1 cellular context compared by ENCODE assay signal in the genomic region with DNA sequence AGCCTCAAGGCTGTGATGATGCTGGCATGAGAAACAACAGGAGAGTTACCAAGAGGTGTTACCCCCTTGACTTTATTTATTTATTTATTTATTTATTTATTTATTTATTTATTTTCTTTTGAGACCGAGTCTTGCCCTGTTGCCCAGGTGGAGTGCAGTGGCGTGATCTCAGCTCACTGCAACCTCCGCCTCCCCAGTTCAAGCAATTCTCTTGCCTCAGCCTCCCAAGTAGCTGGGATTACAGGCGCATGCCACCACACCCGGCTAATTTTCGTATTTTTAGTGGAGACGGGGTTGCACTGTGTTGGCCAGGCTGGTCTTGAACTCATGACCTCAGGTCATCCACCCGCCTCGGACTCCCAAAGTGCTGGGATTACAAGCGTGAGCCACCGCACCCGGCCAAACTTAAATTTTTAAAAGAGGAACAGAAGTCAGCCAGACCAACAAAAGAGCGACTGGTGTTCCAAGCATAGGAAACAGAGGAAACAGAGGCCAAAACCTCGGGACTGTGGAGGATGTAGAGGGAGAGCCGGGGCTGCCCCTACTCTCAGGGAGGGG.
TF ChIP-seq lines count a peak whose summit lies in the region.

No MANE protein-coding gene starts in this region.

TF ChIP-seq in HEK293, 187 proteins besides CTCF, POLR2A, EP300 and RAD21 (continued from another document):
- TF ChIP-seq REST (tag by site-specific recombination; IDR thresholded peaks at IDR 0.05) (peak; percentile 89), ZNF157 (tag by site-specific recombination; IDR thresholded peaks at IDR 0.05) (peak; percentile 55; the same call in 1 of the 2 replicates), ZNF510 (tag by site-specific recombination; IDR thresholded peaks at IDR 0.05; ENCODE audit: insufficient replicate concordance) (peak; percentile 96), MZF1 (tag by site-specific recombination; IDR thresholded peaks at IDR 0.05; ENCODE audit: borderline replicate concordance) (peak; percentile 80; the same call in 1 of the 2 replicates), ZNF341 (tag by site-specific recombination; IDR thresholded peaks at IDR 0.05; ENCODE audit: low read depth) (peak; percentile 55), ZNF785 (tag by site-specific recombination; IDR thresholded peaks at IDR 0.05) (0 out of 2 replicates have a peak, but pooled peaks have one; percentile 21), INSM2 (tag by site-specific recombination; IDR thresholded peaks at IDR 0.05) (peak; percentile 35; the same call in 1 of the 2 replicates), ZNF292 (tag by site-specific recombination; IDR thresholded peaks at IDR 0.05; ENCODE audit: borderline replicate concordance, low read depth) (peak; percentile 99), ZNF654 (tag by site-specific recombination; IDR thresholded peaks at IDR 0.05; ENCODE audit: low read depth) (peak; percentile 70), ZNF530 (tag by site-specific recombination; IDR thresholded peaks at IDR 0.05; ENCODE audit: low read depth) (peak; percentile 92), ZNF202 (tag by site-specific recombination; IDR thresholded peaks at IDR 0.05; ENCODE audit: borderline replicate concordance) (peak; percentile 95; the same call in 1 of the 2 replicates), ZNF558 (tag by site-specific recombination; IDR thresholded peaks at IDR 0.05) (peak; percentile 95), GFI1B (tag by site-specific recombination; IDR thresholded peaks at IDR 0.05) (peak; percentile 85), ZBTB8A (tag by site-specific recombination; IDR thresholded peaks at IDR 0.05) (peak; percentile 90), ZNF791 (tag by site-specific recombination; IDR thresholded peaks at IDR 0.05) (peak; percentile 92), ZXDB (tag by site-specific recombination; IDR thresholded peaks at IDR 0.05) (peak; percentile 10; the same call in 1 of the 2 replicates), ZNF223 (tag by site-specific recombination; IDR thresholded peaks at IDR 0.05) (peak; percentile 91), ZNF548 (tag by site-specific recombination; IDR thresholded peaks at IDR 0.05) (peak; percentile 54; the same call in 1 of the 2 replicates), ZNF366 (tag by site-specific recombination; conservative IDR thresholded peaks at IDR 0.05) (0 out of 2 replicates have a peak, but pooled peaks have one; percentile 18), ZNF529 (tag by site-specific recombination; IDR thresholded peaks at IDR 0.05; ENCODE audit: insufficient replicate concordance) (peak; percentile 68), SCRT2 (tag by site-specific recombination; IDR thresholded peaks at IDR 0.05) (0 out of 2 replicates have a peak, but pooled peaks have one; percentile 13), BCL11B (tag by site-specific recombination; IDR thresholded peaks at IDR 0.05; ENCODE audit: low read depth) (0 out of 2 replicates have a peak, but pooled peaks have one; percentile 36), ZNF610 (tag by site-specific recombination; IDR thresholded peaks at IDR 0.05; ENCODE audit: borderline replicate concordance) (0 out of 2 replicates have a peak, but pooled peaks have one; percentile 33), ZNF404 (tag by site-specific recombination; IDR thresholded peaks at IDR 0.05) (peak; percentile 99), ZNF560 (tag by site-specific recombination; IDR thresholded peaks at IDR 0.05; ENCODE audit: borderline replicate concordance) (peak; percentile 99), MYNN (tag by site-specific recombination; IDR thresholded peaks at IDR 0.05; ENCODE audit: borderline replicate concordance) (peak; percentile 57; the same call in 1 of the 2 replicates), ZNF23 (tag by site-specific recombination; IDR thresholded peaks at IDR 0.05; ENCODE audit: borderline replicate concordance) (0 out of 2 replicates have a peak, but pooled peaks have one; percentile 55), ZNF629 (tag by site-specific recombination; IDR thresholded peaks at IDR 0.05) (peak; percentile 64), ZNF302 (tag by site-specific recombination; IDR thresholded peaks at IDR 0.05; ENCODE audit: low read depth) (peak; percentile 79; the same call in 1 of the 2 replicates), ZNF155 (tag by site-specific recombination; IDR thresholded peaks at IDR 0.05) (peak; percentile 86; the same call in 1 of the 2 replicates), GLI2 (tag by site-specific recombination; IDR thresholded peaks at IDR 0.05; ENCODE audit: borderline replicate concordance, low read depth) (peak; percentile 91; the same call in 1 of the 2 replicates), ZNF138 (tag by site-specific recombination; IDR thresholded peaks at IDR 0.05; ENCODE audit: borderline replicate concordance) (peak; percentile 100), ZNF501 (tag by site-specific recombination; IDR thresholded peaks at IDR 0.05) (peak; percentile 80; the same call in 1 of the 2 replicates), ZFP3 (tag by site-specific recombination; IDR thresholded peaks at IDR 0.05; ENCODE audit: low read depth) (peak; percentile 63)
- TF ChIP-seq, protein P1, sequence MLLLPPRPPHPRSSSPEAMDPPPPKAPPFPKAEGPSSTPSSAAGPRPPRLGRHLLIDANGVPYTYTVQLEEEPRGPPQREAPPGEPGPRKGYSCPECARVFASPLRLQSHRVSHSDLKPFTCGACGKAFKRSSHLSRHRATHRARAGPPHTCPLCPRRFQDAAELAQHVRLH (tag by site-specific recombination; IDR thresholded peaks at IDR 0.05) = peak; percentile 90
